Comparison of ENCODE assay signal across 8 cellular contexts in genomic region chr16:22192261-22193133, GRCh38. TPM values are rescaled to one million over a fixed set of nuclear protein-coding genes. Genes with fewer than 3 reads are reported as not detected.
DNase-seq lines count a peak whose midpoint lies in the region; ATAC-seq, FAIRE-seq and TF ChIP-seq lines count a peak whose summit lies in the region.

No MANE protein-coding gene starts in this region.

- peak; percentile 98 for FAIRE-seq in endothelial cell of umbilical vein (lab: Jason Lieb, UNC)

- H3K4me1 Mint-ChIP-seq in Caco-2 (ENCODE audit: low read depth, unreplicated experiment), result peaks cover 7% of the 10 kb centered on the region
- H3K4me1 Mint-ChIP-seq in naive B cell, result peaks cover 54 to 83% (median 64%) of the 10 kb centered on the region in 3 donors

- no peaks in the 10 kb centered on the region for H3K9me3 ChIP-seq in Caco-2
- H3K9me3 ChIP-seq in endothelial cell of umbilical vein (replicated peaks; ENCODE audit: control insufficient read depth, insufficient read depth, low read length), result no peaks in the 10 kb centered on the region

- H3K27me3 Mint-ChIP-seq in Caco-2 (ENCODE audit: insufficient read depth, unreplicated experiment) (peaks cover 3% of the 10 kb centered on the region), naive B cell (peaks cover 0 to 4% (median 0%) of the 10 kb centered on the region in 3 donors)

- H3K9me1 ChIP-seq in endothelial cell of umbilical vein (replicated peaks; ENCODE audit: control insufficient read depth, extremely low read depth, insufficient read depth, low read length), result no peaks in the 10 kb centered on the region

- H3K27me3 ChIP-seq in Caco-2 (replicated peaks; ENCODE audit: control insufficient read depth, insufficient read depth, low read length) (no peaks in the 10 kb centered on the region), endothelial cell of umbilical vein (ENCODE audit: control insufficient read depth in 2 of 2, insufficient read depth in 2 of 2, low read length in 2 of 2) (no peaks in the 10 kb centered on the region)

- H3K9me3 Mint-ChIP-seq in Caco-2 (ENCODE audit: unreplicated experiment), result no peaks in the 10 kb centered on the region
- peaks cover 0 to 7% (median 0%) of the 10 kb centered on the region in 7 donors for H3K9me3 Mint-ChIP-seq in naive B cell

- peak; percentile 22 to 30 for ATAC-seq in naive B cell (ENCODE audit: low read depth in 2 of 2)

- POLR2A ChIA-PET in Caco-2 (lab: Charles Lee) (interaction anchor here (0.5 kb wide), 1 partner anchor 244 kb away, joined by 6 read pairs; no protein-coding TSS in a partner anchor), endothelial cell of umbilical vein (lab: Charles Lee) (interaction anchor here (0.5 to 1.3 kb wide), 4 partner anchors 14 to 204 kb away, joined by 3 to 8 read pairs (median 4); partner anchors contain the start of gene EEF2K)

- H3K4me3 ChIP-seq in Caco-2 (ENCODE audit: low read depth, low read length) (peak overlapping the region; percentile 45), HFF-Myc (replicated peaks; ENCODE audit: low read depth, low read length) (peak overlapping the region; percentile 49), endothelial cell of umbilical vein (replicated peaks in 1 of 3; ENCODE audit: insufficient read depth in 1 of 3, low read depth in 1 of 3, low read length in 3 of 3) (peak overlapping the region; percentile 3 to 80 (median 10))

- H3K9ac ChIP-seq in endothelial cell of umbilical vein (replicated peaks; ENCODE audit: extremely low read depth, insufficient read depth, low read length), result peak overlapping the region; percentile 96

- H3K4me3 Mint-ChIP-seq in Caco-2 (ENCODE audit: unreplicated experiment) (peak overlapping the region; percentile 97), naive B cell (peak overlapping the region; percentile 74 to 100 (median 90))

- H2AFZ ChIP-seq in endothelial cell of umbilical vein (ENCODE audit: low read depth, low read length), result no peak overlapping the region

- intact Hi-C loops in Caco-2 (cut with micrococcal nuclease; ENCODE audit: unreplicated experiment), result no loop called here
- intact Hi-C loops in endothelial cell of umbilical vein (cut with micrococcal nuclease), result loop anchor here (1.0 to 5.0 kb wide), 3 partner anchors 166 to 1290 kb away; partner anchors contain the start of genes DCUN1D3 and LYRM1

- CTCF ChIA-PET in Caco-2 (lab: Charles Lee) (interaction anchor here (1.7 kb wide), 1 partner anchor 13 kb away, joined by 9 read pairs; the partner anchor contains the start of gene EEF2K), endothelial cell of umbilical vein (lab: Charles Lee) (interaction anchor here (0.8 to 3.0 kb wide), 6 partner anchors 13 to 241 kb away, joined by 3 to 16 read pairs (median 7); partner anchors contain the start of genes EEF2K and POLR3E)

- H3K27ac Mint-ChIP-seq in Caco-2 (ENCODE audit: unreplicated experiment) (peak overlapping the region; percentile 98), naive B cell (peak overlapping the region; percentile 97 to 100 (median 100))

- H3K4me2 ChIP-seq in endothelial cell of umbilical vein (ENCODE audit: insufficient read depth, low read length), result peak overlapping the region; percentile 96

- no peaks in the 10 kb centered on the region for H4K20me1 ChIP-seq in endothelial cell of umbilical vein (replicated peaks; ENCODE audit: control insufficient read depth, extremely low read depth, insufficient read depth, low read length)

- TF ChIP-seq POLR2A in endothelial cell of umbilical vein (IDR thresholded peaks at IDR 0.05; ENCODE audit: low read depth, low read length), result peak; percentile 71

- H3K36me3 ChIP-seq in Caco-2 (ENCODE audit: control insufficient read depth, insufficient read depth, low read length) (no peaks in the 10 kb centered on the region), endothelial cell of umbilical vein (ENCODE audit: control insufficient read depth in 2 of 2, extremely low read depth in 1 of 2, insufficient read depth in 2 of 2, low read length in 2 of 2) (no peaks in the 10 kb centered on the region)

- H3K36me3 Mint-ChIP-seq in Caco-2 (ENCODE audit: insufficient read depth, unreplicated experiment) (peaks cover 23% of the 10 kb centered on the region), naive B cell (no peaks in the 10 kb centered on the region)

- H3K4me1 ChIP-seq in Caco-2 (peaks cover 8% of the 10 kb centered on the region; the same call in 1 of the 2 replicates), endothelial cell of umbilical vein (ENCODE audit: control insufficient read depth, extremely low read depth, insufficient read depth, low read length) (peaks cover 45% of the 10 kb centered on the region)

- peak overlapping the region; percentile 99 for H3K27ac ChIP-seq in endothelial cell of umbilical vein (ENCODE audit: insufficient read depth, low read depth, low read length)

- TF ChIP-seq CTCF in Caco-2 (IDR thresholded peaks at IDR 0.05; ENCODE audit: insufficient read depth in 1 of 2, low read depth in 1 of 2, low read length in 1 of 2, severe bottlenecking in 1 of 2, unreplicated experiment in 1 of 2) (no peak), HFF-Myc (IDR thresholded peaks at IDR 0.05; ENCODE audit: low read depth, low read length, missing control alignments) (no peak), endothelial cell of umbilical vein (IDR thresholded peaks at IDR 0.05; ENCODE audit: extremely low read depth in 1 of 2, insufficient read depth in 1 of 2, low read depth in 1 of 2, low read length in 2 of 2) (no peak)

- no TSS peak for BruUV-seq in Caco-2 (replicated peaks; lab: Mats Ljungman, UMichigan)
- BruUV-seq in endothelial cell of umbilical vein (replicated peaks; lab: Mats Ljungman, UMichigan), result no TSS peak

- H3K79me2 ChIP-seq in endothelial cell of umbilical vein (ENCODE audit: control insufficient read depth, insufficient read depth, low read length), result no peaks in the 10 kb centered on the region

- dilution Hi-C loops in endothelial cell of umbilical vein (cut with MboI; ENCODE audit: extremely low pct_ligation_motif_present, low sequenced_read_pairs), result no loop called here

- DNase-seq in Caco-2, result peak; percentile 61 to 78
- DNase-seq in HFF-Myc (ENCODE audit: extremely low read depth, low read depth), result peak; percentile 81
- DNase-seq in NCI-H774 (lab: John Stamatoyannopoulos, UW), result peak; percentile 58
- peak; percentile 57 to 59 for DNase-seq in activated CD8-positive, alpha-beta memory T cell treated with anti-CD3 and anti-CD28 coated beads for 4 hours (ENCODE audit: low read depth in 2 of 2)
- peak; percentile 99 for DNase-seq in endothelial cell of umbilical vein (ENCODE audit: low read depth, low spot score)
- peak; percentile 77 for DNase-seq in naive B cell
- DNase-seq in stimulated activated CD8-positive, alpha-beta memory T cell treated with anti-CD3 and anti-CD28 coated beads, Interleukin-7, amount 100 ng/mL, for 24 hours (ENCODE audit: low read depth), result peak; percentile 39
- DNase-seq in NCI-H345 treated with DMSO at 0.1 percent for 48 hours (lab: John Stamatoyannopoulos, UW; ENCODE audit: unreplicated experiment), result no peak

TF ChIP-seq in endothelial cell of umbilical vein, 7 proteins besides CTCF, POLR2A, EP300 and RAD21:
- TF ChIP-seq JUN (IDR thresholded peaks at IDR 0.05; ENCODE audit: borderline replicate concordance, insufficient read depth, insufficient read length, low read depth) (peak; percentile 12), GATA2 (IDR thresholded peaks at IDR 0.05; ENCODE audit: insufficient read depth, insufficient read length, low read depth, low read length) (peak; percentile 91), MYC (IDR thresholded peaks at IDR 0.05; ENCODE audit: low read depth, low read length) (peak; percentile 73), POLR2AphosphoS5 (IDR thresholded peaks at IDR 0.05; ENCODE audit: insufficient read depth, low read depth, low read length) (peak; percentile 70), MAX (IDR thresholded peaks at IDR 0.05; ENCODE audit: insufficient read depth, insufficient read length) (peak; percentile 96), EZH2 (IDR thresholded peaks at IDR 0.05; ENCODE audit: borderline replicate concordance, low read depth, low read length, severe bottlenecking) (no peak), FOS (IDR thresholded peaks at IDR 0.05; ENCODE audit: borderline replicate concordance, insufficient read depth, low read length) (peak; percentile 36)

RNA-seq across cellular contexts. Expression of gene EEF2K, which starts 13.6 kb away (rescaled TPM):
- total RNA-seq in Caco-2 (2022), result 17.5 and 20.1 TPM in 2 replicates
- total RNA-seq in endothelial cell of umbilical vein, result 44.1 and 48.6 TPM in 2 replicates
- 16.0 and 18.4 TPM in 2 replicates for polyA plus RNA-seq in endothelial cell of umbilical vein
- 19.7 and 20.7 TPM in 2 replicates for polyA plus RNA-seq in endothelial cell of umbilical vein (2011; cell fraction: cytosol; rRNA removed)
- 58.3 and 61.0 TPM in 2 replicates for polyA plus RNA-seq in endothelial cell of umbilical vein (2011; cell fraction: nucleus; rRNA removed)
- 13.6 and 15.5 TPM in 2 replicates for polyA plus RNA-seq in endothelial cell of umbilical vein (2012)
- 39.5 and 48.7 TPM in 2 replicates for polyA minus RNA-seq in endothelial cell of umbilical vein
- 14.5 TPM for polyA minus RNA-seq in endothelial cell of umbilical vein (2011; cell fraction: cytosol; rRNA and poly(A)+ RNA removed)
- polyA minus RNA-seq in endothelial cell of umbilical vein (2011; cell fraction: nucleus; rRNA and poly(A)+ RNA removed), result 22.4 and 29.9 TPM in 2 replicates
- polyA plus RNA-seq in naive B cell (ENCODE audit: low read depth in 6 of 6), result 1 to 10 TPM; 1.2 to 2.9 (median 1.8) TPM

RNA-seq across cellular contexts. Expression of gene SDR42E2, which starts 30.2 kb away (rescaled TPM):
- total RNA-seq in Caco-2 (2022) (not detected in 2 replicates), endothelial cell of umbilical vein (0.13 and 0.21 TPM in 2 replicates)
- polyA plus RNA-seq in endothelial cell of umbilical vein (0.03 TPM in 2 replicates), naive B cell (ENCODE audit: low read depth in 6 of 6) (1 to 10 TPM in 1 of 6 donors, under 1 TPM in 4, not detected in 1; 0.21 to 1.2 (median 0.81) TPM)
- 0.01 TPM in 1 of 2 replicates, not detected in the other for polyA plus RNA-seq in endothelial cell of umbilical vein (2011; cell fraction: cytosol; rRNA removed)
- 0.11 and 0.17 TPM in 2 replicates for polyA plus RNA-seq in endothelial cell of umbilical vein (2011; cell fraction: nucleus; rRNA removed)
- polyA plus RNA-seq in endothelial cell of umbilical vein (2012), result not detected in 2 replicates
- polyA minus RNA-seq in endothelial cell of umbilical vein, result 0.12 TPM in 1 of 2 replicates, not detected in the other
- not detected for polyA minus RNA-seq in endothelial cell of umbilical vein (2011; cell fraction: cytosol; rRNA and poly(A)+ RNA removed)
- 0.53 and 0.63 TPM in 2 replicates for polyA minus RNA-seq in endothelial cell of umbilical vein (2011; cell fraction: nucleus; rRNA and poly(A)+ RNA removed)
